Comparison of ENCODE assay signal across 1 cellular context in the genomic region with DNA sequence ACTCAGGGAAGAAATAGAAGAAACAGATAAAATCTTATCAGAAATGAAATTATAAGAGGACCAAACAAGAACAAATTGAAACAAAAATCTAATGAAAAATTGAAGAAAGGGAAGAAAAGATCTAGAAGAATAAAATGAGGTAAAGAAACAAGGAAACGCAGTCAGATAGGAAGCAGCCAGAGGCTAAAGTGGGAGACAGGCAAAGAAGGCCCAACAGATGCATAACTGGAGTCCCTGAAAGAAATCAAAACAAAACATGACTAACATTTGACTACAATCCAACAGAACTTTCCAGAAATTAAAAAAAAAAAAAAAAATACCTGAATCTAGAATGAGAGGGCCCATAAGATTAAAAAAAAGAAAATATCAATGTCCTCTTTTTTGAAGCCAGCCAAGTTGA.
TF ChIP-seq lines count a peak whose summit lies in the region.

No MANE protein-coding gene starts in this region.

TF ChIP-seq in K562, 482 proteins besides CTCF, POLR2A, EP300 and RAD21 (continued from another document):
- TF ChIP-seq, protein P1, sequence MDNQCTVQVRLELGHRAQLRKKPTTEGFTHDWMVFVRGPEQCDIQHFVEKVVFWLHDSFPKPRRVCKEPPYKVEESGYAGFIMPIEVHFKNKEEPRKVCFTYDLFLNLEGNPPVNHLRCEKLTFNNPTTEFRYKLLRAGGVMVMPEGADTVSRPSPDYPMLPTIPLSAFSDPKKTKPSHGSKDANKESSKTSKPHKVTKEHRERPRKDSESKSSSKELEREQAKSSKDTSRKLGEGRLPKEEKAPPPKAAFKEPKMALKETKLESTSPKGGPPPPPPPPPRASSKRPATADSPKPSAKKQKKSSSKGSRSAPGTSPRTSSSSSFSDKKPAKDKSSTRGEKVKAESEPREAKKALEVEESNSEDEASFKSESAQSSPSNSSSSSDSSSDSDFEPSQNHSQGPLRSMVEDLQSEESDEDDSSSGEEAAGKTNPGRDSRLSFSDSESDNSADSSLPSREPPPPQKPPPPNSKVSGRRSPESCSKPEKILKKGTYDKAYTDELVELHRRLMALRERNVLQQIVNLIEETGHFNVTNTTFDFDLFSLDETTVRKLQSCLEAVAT (IDR thresholded peaks at IDR 0.05), result no peak
- TF ChIP-seq TRIM24 (IDR thresholded peaks at IDR 0.05), result 0 out of 4 replicates have a peak, but pooled peaks of 1 of the 2 experiments have one; percentile 24
- TF ChIP-seq, protein P2, sequence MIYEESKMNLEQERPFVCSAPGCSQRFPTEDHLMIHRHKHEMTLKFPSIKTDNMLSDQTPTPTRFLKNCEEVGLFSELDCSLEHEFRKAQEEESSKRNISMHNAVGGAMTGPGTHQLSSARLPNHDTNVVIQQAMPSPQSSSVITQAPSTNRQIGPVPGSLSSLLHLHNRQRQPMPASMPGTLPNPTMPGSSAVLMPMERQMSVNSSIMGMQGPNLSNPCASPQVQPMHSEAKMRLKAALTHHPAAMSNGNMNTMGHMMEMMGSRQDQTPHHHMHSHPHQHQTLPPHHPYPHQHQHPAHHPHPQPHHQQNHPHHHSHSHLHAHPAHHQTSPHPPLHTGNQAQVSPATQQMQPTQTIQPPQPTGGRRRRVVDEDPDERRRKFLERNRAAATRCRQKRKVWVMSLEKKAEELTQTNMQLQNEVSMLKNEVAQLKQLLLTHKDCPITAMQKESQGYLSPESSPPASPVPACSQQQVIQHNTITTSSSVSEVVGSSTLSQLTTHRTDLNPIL (CRISPR knock-in tag; IDR thresholded peaks at IDR 0.05), result no peak
TF ChIP-seq in K562: peak in this region for 3.
